Comparison of ENCODE assay signal across 9 cellular contexts in genomic region chr5:136192526-136193395, GRCh38. TPM values are rescaled to one million over a fixed set of nuclear protein-coding genes. Genes with fewer than 3 reads are reported as not detected.
DNase-seq lines count a peak whose midpoint lies in the region; ATAC-seq and TF ChIP-seq lines count a peak whose summit lies in the region.
"Had no signal": no experiment of that assay in that cellular context is flagged by ENCODE, and none has a peak within 500 bp of the region (broad histone marks: within the 10 kb centered on the region; RNA-seq: fewer than 3 reads in every experiment).

Gene SMIM32, minus strand, starts transcription at chr5:136193162. Its CDS starts 638 bp downstream, at chr5:136192524.

- no TSS peak for BruUV-seq in A673 (replicated peaks; lab: Mats Ljungman, UMichigan)

- peak; percentile 43 for DNase-seq in A673 (ENCODE audit: low spot score)
- DNase-seq in KBM-7, result peak; percentile 20
- peak; percentile 53 for DNase-seq in endothelial cell (ENCODE audit: low spot score)
- peak; percentile 67 for DNase-seq in mucosa of gallbladder (ENCODE audit: low spot score)
- no peak for DNase-seq in activated CD4-positive, alpha-beta memory T cell treated with anti-CD3 and anti-CD28 coated beads, Interleukin-2, amount 10 ng/mL, durations not matched to agents 7 days and 5 days

- no peak within 1 kb of the TSS for H3K27ac ChIP-seq in A673 (ENCODE audit: low read depth, low read length, poor library complexity, severe bottlenecking)
- H3K27ac ChIP-seq: adrenal gland had no signal

- POLR2A ChIA-PET in A673 (lab: Charles Lee; ENCODE audit: low non-redundant PET), result no interaction called here
- POLR2A ChIA-PET in activated CD4-positive, alpha-beta memory T cell treated with anti-CD3 and anti-CD28 coated beads, Interleukin-2, amount 10 ng/mL, durations not matched to agents 7 days and 5 days (lab: Charles Lee), result no interaction called here

- no peaks in the 10 kb centered on the region for H3K4me1 ChIP-seq in A673 (ENCODE audit: insufficient read depth, low read length, poor library complexity, severe bottlenecking)

- peaks cover 63% of the 10 kb centered on the region for H3K27me3 ChIP-seq in A673 (replicated peaks; ENCODE audit: insufficient read depth, low read depth, low read length, poor library complexity)

- H3K9me3 Mint-ChIP-seq in endothelial cell (ENCODE audit: unreplicated experiment), result no peaks in the 10 kb centered on the region
- no peaks in the 10 kb centered on the region for H3K9me3 Mint-ChIP-seq in activated CD4-positive, alpha-beta memory T cell treated with anti-CD3 and anti-CD28 coated beads, Interleukin-2, amount 10 ng/mL, durations not matched to agents 7 days and 5 days

- TF ChIP-seq CTCF in A673 (conservative IDR thresholded peaks at IDR 0.05; ENCODE audit: low read depth, low read length) (no peak), endothelial cell (IDR thresholded peaks at IDR 0.05; ENCODE audit: unreplicated experiment) (no peak)

- no peaks in the 10 kb centered on the region for H3K9me3 ChIP-seq in A673 (ENCODE audit: low read depth, low read length, poor library complexity, severe bottlenecking)
- H3K9me3 ChIP-seq: adrenal gland had no signal

- intact Hi-C loops in A673 (cut with micrococcal nuclease; ENCODE audit: unreplicated experiment), result no loop called here

- CTCF ChIA-PET in A673 (lab: Charles Lee), result no interaction called here
- CTCF ChIA-PET in activated CD4-positive, alpha-beta memory T cell treated with anti-CD3 and anti-CD28 coated beads, Interleukin-2, amount 10 ng/mL, durations not matched to agents 7 days and 5 days (lab: Charles Lee), result no interaction called here

- H3K36me3 ChIP-seq in A673 (ENCODE audit: insufficient read depth, low read length, poor library complexity, severe bottlenecking), result no peaks in the 10 kb centered on the region

- H3K27me3 Mint-ChIP-seq in endothelial cell (ENCODE audit: unreplicated experiment), result peaks cover 16% of the 10 kb centered on the region
- H3K27me3 Mint-ChIP-seq in activated CD4-positive, alpha-beta memory T cell treated with anti-CD3 and anti-CD28 coated beads, Interleukin-2, amount 10 ng/mL, durations not matched to agents 7 days and 5 days, result peaks cover 50% of the 10 kb centered on the region

- no peak for ATAC-seq in HG02763 (IDR thresholded peaks at IDR 0.05; ENCODE audit: unreplicated experiment)
- no peak for ATAC-seq in GM18868 (IDR thresholded peaks at IDR 0.05; ENCODE audit: unreplicated experiment)
- no peak for ATAC-seq in GM19467 (IDR thresholded peaks at IDR 0.05; ENCODE audit: unreplicated experiment)

- in situ Hi-C loops in KBM-7 (cut with MboI; ENCODE audit: low pct_unique_long_range_greater_than_20kb, low sequenced_read_pairs), result no loop called here

- H3K27ac Mint-ChIP-seq in endothelial cell (ENCODE audit: unreplicated experiment), result no peak within 1 kb of the TSS
- H3K27ac Mint-ChIP-seq in activated CD4-positive, alpha-beta memory T cell treated with anti-CD3 and anti-CD28 coated beads, Interleukin-2, amount 10 ng/mL, durations not matched to agents 7 days and 5 days, result no peak within 1 kb of the TSS

- peak within 1 kb of the TSS; percentile 34 for H3K4me3 ChIP-seq in A673 (ENCODE audit: low read depth, low read length, poor library complexity, severe bottlenecking)
- H3K4me3 ChIP-seq: adrenal gland had no signal

- H3K4me1 Mint-ChIP-seq in endothelial cell (ENCODE audit: unreplicated experiment), result peaks cover 10% of the 10 kb centered on the region
- H3K4me1 Mint-ChIP-seq in activated CD4-positive, alpha-beta memory T cell treated with anti-CD3 and anti-CD28 coated beads, Interleukin-2, amount 10 ng/mL, durations not matched to agents 7 days and 5 days, result no peaks in the 10 kb centered on the region

- H3K36me3 Mint-ChIP-seq in endothelial cell (ENCODE audit: low read depth, unreplicated experiment), result peaks cover 19% of the 10 kb centered on the region
- no peaks in the 10 kb centered on the region for H3K36me3 Mint-ChIP-seq in activated CD4-positive, alpha-beta memory T cell treated with anti-CD3 and anti-CD28 coated beads, Interleukin-2, amount 10 ng/mL, durations not matched to agents 7 days and 5 days (ENCODE audit: low read depth)

- H3K4me3 Mint-ChIP-seq in endothelial cell (ENCODE audit: unreplicated experiment), result peak within 1 kb of the TSS; percentile 59
- no peak within 1 kb of the TSS for H3K4me3 Mint-ChIP-seq in activated CD4-positive, alpha-beta memory T cell treated with anti-CD3 and anti-CD28 coated beads, Interleukin-2, amount 10 ng/mL, durations not matched to agents 7 days and 5 days

RNA-seq across cellular contexts. Expression of gene SMIM32, which starts in this region (rescaled TPM):
- total RNA-seq in A673 (2021) (not detected in 2 replicates), endothelial cell (ENCODE audit: unreplicated experiment) (not detected), mucosa of gallbladder (33.1 TPM)
- total RNA-seq in activated CD4-positive, alpha-beta memory T cell treated with anti-CD3 and anti-CD28 coated beads, Interleukin-2, amount 10 ng/mL, durations not matched to agents 7 days and 5 days, result not detected
- total RNA-seq: adrenal gland had no signal

Comparison
In these comparisons a context has a peak if more than half of its experiments do, and no peak if none do; other contexts are left out.
1. RNA of gene SMIM32 (total RNA-seq): 33.1 TPM in mucosa of gallbladder (single experiment); not detected in endothelial cell (single experiment), not detected in A673 and not detected in activated CD4-positive, alpha-beta memory T cell treated with anti-CD3 and anti-CD28 coated beads, Interleukin-2, amount 10 ng/mL, durations not matched to agents 7 days and 5 days; every median in the first group is over 10 times any median in the second.
2. Peak in DNase-seq and H3K4me3 ChIP-seq in A673; RNA of the gene not detected or under 1 TPM.
3. Peak in DNase-seq in endothelial cell; RNA of the gene not detected or under 1 TPM.